14 cellular contexts compared by ENCODE assay signal in genomic region chr2:178782236-178782635, GRCh38.
"Had no signal": no experiment of that assay in that cellular context is flagged by ENCODE, and none has a peak within 500 bp of the region (broad histone marks: within the 10 kb centered on the region; RNA-seq: fewer than 3 reads in every experiment).

No MANE protein-coding gene starts in this region.

- H3K27me3 ChIP-seq: brain microvascular endothelial cell had no signal

- ATAC-seq: activated CD4-positive, CD25-positive, alpha-beta regulatory T cell treated with anti-CD3 and anti-CD28 coated beads, Interleukin-2, amount 50 U/mL, for 24 hours; esophagus mucosa; left lobe of liver had no signal

- H3K36me3 ChIP-seq: brain microvascular endothelial cell had no signal

- H3K27ac ChIP-seq: brain microvascular endothelial cell had no signal

- DNase-seq: activated CD4-positive, alpha-beta T cell treated with anti-CD3 and anti-CD28 coated beads, Interleukin-2, amount 50 U/mL, for 4 hours; activated effector memory CD4-positive, alpha-beta T cell treated with Interleukin-2 at 50 U/mL for 16 hours; activated T-cell treated with anti-CD3 and anti-CD28 coated beads, Interleukin-2, amount 50 U/mL, for 24 hours; brain microvascular endothelial cell; dermis blood vessel endothelial cell; endodermal cell; mesendoderm; occipital lobe; stimulated activated CD4-positive, alpha-beta T cell treated with anti-CD3 and anti-CD28 coated beads, Interleukin-2, amount 100 ng/mL, for 48 hours; stimulated activated naive CD4-positive, alpha-beta T cell treated with Interleukin-2 at 50 U/mL for 16 hours; trophoblast cell had no signal
